ENCODE assay signal across 22 cellular contexts in the genomic region with DNA sequence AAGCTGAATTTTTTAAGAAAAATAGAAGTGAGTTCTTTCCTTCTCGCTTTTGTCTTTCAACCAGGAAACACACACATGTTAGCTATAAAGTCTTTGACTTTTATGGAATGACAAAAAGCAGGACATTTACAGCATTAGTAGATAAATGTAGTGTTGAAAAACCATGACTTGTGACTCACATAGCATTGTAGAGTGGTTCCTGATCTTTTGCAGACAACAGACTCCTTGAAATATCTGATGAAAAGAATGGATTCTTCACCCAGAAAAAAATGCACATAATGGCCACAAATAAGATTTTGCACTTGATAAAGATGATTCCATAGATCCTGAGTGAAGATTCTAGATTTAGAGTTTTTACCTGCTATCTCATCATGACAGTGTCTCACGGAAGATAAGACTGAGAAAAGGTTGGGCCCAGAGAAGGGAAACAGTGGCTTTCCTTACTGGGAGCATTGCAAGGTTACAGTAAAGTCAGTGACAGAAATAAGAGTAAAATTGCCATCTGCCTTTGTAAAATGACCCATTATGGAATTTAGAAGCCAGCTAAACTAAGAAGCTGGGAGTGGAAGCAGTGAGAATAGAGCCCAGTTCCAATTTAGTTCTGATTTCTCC. TPM values are rescaled to one million over a fixed set of nuclear protein-coding genes. Genes with fewer than 3 reads are reported as not detected.
DNase-seq lines count a peak whose midpoint lies in the region; ATAC-seq lines count a peak whose summit lies in the region.
"Had no signal": no experiment of that assay in that cellular context is flagged by ENCODE, and none has a peak within 500 bp of the region (broad histone marks: within the 10 kb centered on the region; RNA-seq: fewer than 3 reads in every experiment).

No MANE protein-coding gene starts in this region.

- DNase-seq in right cardiac atrium (no peak), Right ventricle myocardium superior (no peak), amniotic epithelial cell (ENCODE audit: low read depth) (peak; percentile 54), hepatic stellate cell (ENCODE audit: low spot score) (peak; percentile 11), NCI-H146 treated with DMSO at 0.1 percent for 48 hours (lab: John Stamatoyannopoulos, UW; ENCODE audit: unreplicated experiment) (no peak)
- DNase-seq in stimulated activated naive CD8-positive, alpha-beta T cell treated with anti-CD3 and anti-CD28 coated beads, Interleukin-15, Interleukin-2, amounts not matched to agents 100 U/mL and 50 U/mL, for 24 hours: no peak
- DNase-seq: activated B cell treated with CpG ODN at 0.5 μM for 24 hours; activated CD8-positive, alpha-beta T cell treated with anti-CD3 and anti-CD28 coated beads for 36 hours; activated naive CD4-positive, alpha-beta T cell; activated T-cell treated with anti-CD3 and anti-CD28 coated beads, Interleukin-2, amount 50 U/mL, for 1 hour; CD4-positive, alpha-beta T cell; effector memory CD8-positive, alpha-beta T cell; esophagus squamous epithelium; head of caudate nucleus; KG1; NCI-H1930; NK-92 treated with Interleukin-12 subunit alpha and Interleukin-12 subunit beta, amount 100 ng/mL, for 24 hours; T-helper 9 cell had no signal

- no peak overlapping the region for H3K4me3 ChIP-seq in right cardiac atrium (ENCODE audit: low read length)
- H3K4me3 ChIP-seq: esophagus squamous epithelium, neural progenitor cell had no signal

- peak overlapping the region; percentile 53 for H3K27ac ChIP-seq in right cardiac atrium (ENCODE audit: low read length)
- H3K27ac ChIP-seq: esophagus squamous epithelium, neural progenitor cell had no signal

- ATAC-seq in right cardiac atrium (no peak), Right ventricle myocardium superior (ENCODE audit: poor library complexity) (no peak), GM18511 (IDR thresholded peaks at IDR 0.05; ENCODE audit: unreplicated experiment) (no peak), GM21515 (IDR thresholded peaks at IDR 0.05; ENCODE audit: unreplicated experiment) (no peak)
- no peak for ATAC-seq in stimulated activated naive CD8-positive, alpha-beta T cell treated with anti-CD3 and anti-CD28 coated beads, Interleukin-15, Interleukin-2, amounts not matched to agents 100 U/mL and 50 U/mL, for 24 hours
- ATAC-seq: activated CD8-positive, alpha-beta T cell treated with anti-CD3 and anti-CD28 coated beads for 36 hours; effector memory CD8-positive, alpha-beta T cell had no signal

- 89% methylated on average over 2 of the region's 2 CpGs for WGBS in right cardiac atrium

- intact Hi-C loops in right cardiac atrium (cut with DNase I) (no loop called here), Right ventricle myocardium superior (cut with DNase I) (no loop called here)

- H3K4me1 ChIP-seq in right cardiac atrium (ENCODE audit: control insufficient read depth, insufficient read depth, low read length): no peaks in the 10 kb centered on the region
- H3K4me1 ChIP-seq: esophagus squamous epithelium, neural progenitor cell had no signal

- no peaks in the 10 kb centered on the region for H3K27me3 ChIP-seq in right cardiac atrium (ENCODE audit: control insufficient read depth, insufficient read depth)
- H3K27me3 ChIP-seq: esophagus squamous epithelium, neural progenitor cell had no signal

- H3K9me3 ChIP-seq in right cardiac atrium (ENCODE audit: control insufficient read depth, low read length): no peaks in the 10 kb centered on the region
- H3K9me3 ChIP-seq: esophagus squamous epithelium had no signal

RNA-seq across cellular contexts. Expression of gene SMARCAL1, which starts 14.0 kb away (rescaled TPM):
- total RNA-seq in right cardiac atrium (10 to 100 TPM in 3 of 4 donors, 1 to 10 TPM in 1; 9.3 to 16.1 (median 14.5) TPM), Right ventricle myocardium superior (7.9 TPM)
- 10.2 TPM for polyA plus RNA-seq in right cardiac atrium

RNA-seq across cellular contexts. Expression of gene MARCHF4, which starts 54.0 kb away (rescaled TPM):
- under 1 TPM in 1 of 4 donors, not detected in 3; 0.14 TPM for total RNA-seq in right cardiac atrium
- not detected for polyA plus RNA-seq in right cardiac atrium
- total RNA-seq in Right ventricle myocardium superior: not detected
- total RNA-seq: activated B cell treated with CpG ODN at 0.5 μM for 24 hours; activated CD8-positive, alpha-beta T cell treated with anti-CD3 and anti-CD28 coated beads for 36 hours; CD4-positive, alpha-beta T cell; esophagus squamous epithelium; subcutaneous adipose tissue had no signal

Comparison
In these comparisons a context has a peak if more than half of its experiments do, and no peak if none do; other contexts are left out.
1. DNase-seq: peak in amniotic epithelial cell (single experiment) and hepatic stellate cell (single experiment); none in right cardiac atrium (0 of 3), Right ventricle myocardium superior (single experiment), stimulated activated naive CD8-positive, alpha-beta T cell treated with anti-CD3 and anti-CD28 coated beads, Interleukin-15, Interleukin-2, amounts not matched to agents 100 U/mL and 50 U/mL, for 24 hours (single experiment) and NCI-H146 treated with DMSO at 0.1 percent for 48 hours (single experiment).